Comparison of ENCODE assay signal across 8 cellular contexts in genomic region chr13:106917673-106918652, GRCh38.
DNase-seq lines count a peak whose midpoint lies in the region; ATAC-seq lines count a peak whose summit lies in the region.

No MANE protein-coding gene starts in this region.

- H3K27me3 ChIP-seq in endocrine pancreas (ENCODE audit: control insufficient read depth, insufficient read depth, low read length) (no peaks in the 10 kb centered on the region), mesendoderm (ENCODE audit: insufficient read depth, low read length, poor library complexity) (no peaks in the 10 kb centered on the region)

- H4K8ac ChIP-seq in mesendoderm (ENCODE audit: low read depth, low read length): peak overlapping the region; percentile 98

- peak overlapping the region; percentile 99 for H3K18ac ChIP-seq in mesendoderm (ENCODE audit: low read length)

- H3K4ac ChIP-seq in mesendoderm (ENCODE audit: low read depth, low read length): peak overlapping the region; percentile 47

- no peak overlapping the region for H3K23ac ChIP-seq in mesendoderm (ENCODE audit: low read length)

- H4K5ac ChIP-seq in mesendoderm (ENCODE audit: low read length): no peak overlapping the region

- no peak overlapping the region for H2AK5ac ChIP-seq in mesendoderm (ENCODE audit: low read length)

- H2BK5ac ChIP-seq in mesendoderm (ENCODE audit: low read length): no peak overlapping the region

- H3K9me3 Mint-ChIP-seq in activated CD8-positive, alpha-beta memory T cell treated with anti-CD3 and anti-CD28 coated beads, Interleukin-2, amount 10 ng/mL, durations not matched to agents 7 days and 5 days (ENCODE audit: low read depth): no peaks in the 10 kb centered on the region

- H3K4me1 ChIP-seq in endocrine pancreas (ENCODE audit: control insufficient read depth, insufficient read depth, low read length) (no peaks in the 10 kb centered on the region), mesendoderm (ENCODE audit: control insufficient read depth, low read depth, low read length) (no peaks in the 10 kb centered on the region)

- H3K9me3 ChIP-seq in endocrine pancreas (ENCODE audit: control insufficient read depth, low read length): no peaks in the 10 kb centered on the region

- peak overlapping the region; percentile 68 for H3K4me3 Mint-ChIP-seq in activated CD8-positive, alpha-beta memory T cell treated with anti-CD3 and anti-CD28 coated beads, Interleukin-2, amount 10 ng/mL, durations not matched to agents 7 days and 5 days

- no peaks in the 10 kb centered on the region for H3K79me2 ChIP-seq in mesendoderm (ENCODE audit: control insufficient read depth, insufficient read depth, low read length)

- peak overlapping the region; percentile 32 for H3K4me3 ChIP-seq in endocrine pancreas (ENCODE audit: control insufficient read depth, insufficient read depth, low read length)
- H3K4me3 ChIP-seq in mesendoderm (ENCODE audit: low read length): peak overlapping the region; percentile 19

- H3K27ac Mint-ChIP-seq in activated CD8-positive, alpha-beta memory T cell treated with anti-CD3 and anti-CD28 coated beads, Interleukin-2, amount 10 ng/mL, durations not matched to agents 7 days and 5 days: peak overlapping the region; percentile 63

- no CpG with 5 or more reads among the region's 63 CpGs for WGBS in mesendoderm (ENCODE audit: extremely low coverage, insufficient coverage, low lambda C conversion rate)

- H2BK120ac ChIP-seq in mesendoderm (ENCODE audit: low read depth, low read length): peak overlapping the region; percentile 34

- ATAC-seq in GM18508 (IDR thresholded peaks at IDR 0.05; ENCODE audit: insufficient read depth, unreplicated experiment) (peak; percentile 85), HG03045 (IDR thresholded peaks at IDR 0.05; ENCODE audit: unreplicated experiment) (peak; percentile 96)
- ATAC-seq in activated CD8-positive, alpha-beta memory T cell treated with anti-CD3 and anti-CD28 coated beads, Interleukin-2, amount 10 ng/mL, durations not matched to agents 7 days and 5 days: peak; percentile 95

- no peaks in the 10 kb centered on the region for H3K79me1 ChIP-seq in mesendoderm (ENCODE audit: low read length)

- H3K27me3 Mint-ChIP-seq in activated CD8-positive, alpha-beta memory T cell treated with anti-CD3 and anti-CD28 coated beads, Interleukin-2, amount 10 ng/mL, durations not matched to agents 7 days and 5 days: peaks cover 16% of the 10 kb centered on the region

- H2BK15ac ChIP-seq in mesendoderm (replicated peaks; ENCODE audit: low read depth): no peak overlapping the region

- DNase-seq in AG08396 (ENCODE audit: low spot score) (peak; percentile 92), NCI-H345 (lab: John Stamatoyannopoulos, UW) (peak; percentile 78), mesendoderm (peak; percentile 83)
- peak; percentile 75 for DNase-seq in activated CD8-positive, alpha-beta memory T cell treated with anti-CD3 and anti-CD28 coated beads, Interleukin-2, amount 10 ng/mL, durations not matched to agents 7 days and 5 days
- DNase-seq in stimulated activated CD8-positive, alpha-beta memory T cell treated with anti-CD3 and anti-CD28 coated beads, Interleukin-12 subunit alpha, Interleukin-12 subunit beta, amount 100 ng/mL, for 1 hour (ENCODE audit: low read depth): peak; percentile 33

- H3K36me3 Mint-ChIP-seq in activated CD8-positive, alpha-beta memory T cell treated with anti-CD3 and anti-CD28 coated beads, Interleukin-2, amount 10 ng/mL, durations not matched to agents 7 days and 5 days: no peaks in the 10 kb centered on the region

- peaks cover 4% of the 10 kb centered on the region for H3K4me1 Mint-ChIP-seq in activated CD8-positive, alpha-beta memory T cell treated with anti-CD3 and anti-CD28 coated beads, Interleukin-2, amount 10 ng/mL, durations not matched to agents 7 days and 5 days

- peak overlapping the region; percentile 37 for H3K27ac ChIP-seq in mesendoderm (ENCODE audit: low read depth, low read length)

- CTCF ChIA-PET in activated CD8-positive, alpha-beta memory T cell treated with anti-CD3 and anti-CD28 coated beads, Interleukin-2, amount 10 ng/mL, durations not matched to agents 7 days and 5 days (lab: Charles Lee): no interaction called here

- H3K56ac ChIP-seq in mesendoderm (ENCODE audit: low read length): peak overlapping the region; percentile 85

- H3K9ac ChIP-seq in endocrine pancreas (ENCODE audit: control insufficient read depth, insufficient read depth, low read length) (peak overlapping the region; percentile 68), mesendoderm (ENCODE audit: low read length) (peak overlapping the region; percentile 77)

- H3K4me2 ChIP-seq in mesendoderm (ENCODE audit: low read length): peak overlapping the region; percentile 48

- H3K36me3 ChIP-seq in endocrine pancreas (ENCODE audit: control insufficient read depth, insufficient read depth, low read length) (no peaks in the 10 kb centered on the region), mesendoderm (ENCODE audit: control insufficient read depth, insufficient read depth, low read length) (no peaks in the 10 kb centered on the region)

Comparison
In these comparisons a context has a peak if more than half of its experiments do, and no peak if none do; other contexts are left out.
1. Peak in every context shown above with its lines: DNase-seq, ATAC-seq, H3K4me3 ChIP-seq and H3K27ac ChIP-seq.
2. DNase-seq: peak in every context shown above with its lines; median percentile 92 in AG08396; 83 in mesendoderm; 78 in NCI-H345; 75 in activated CD8-positive, alpha-beta memory T cell treated with anti-CD3 and anti-CD28 coated beads, Interleukin-2, amount 10 ng/mL, durations not matched to agents 7 days and 5 days; 33 in stimulated activated CD8-positive, alpha-beta memory T cell treated with anti-CD3 and anti-CD28 coated beads, Interleukin-12 subunit alpha, Interleukin-12 subunit beta, amount 100 ng/mL, for 1 hour.